ENCODE assay signal across 22 cellular contexts in genomic region chr12:124763594-124763979, GRCh38.
A peak's percentile ranks its signal among the peaks of the same experiment; 100 is the strongest.
DNase-seq lines count a peak whose midpoint lies in the region; ATAC-seq and TF ChIP-seq lines count a peak whose summit lies in the region.
"Had no signal": no experiment of that assay in that cellular context is flagged by ENCODE, and none has a peak within 500 bp of the region (broad histone marks: within the 10 kb centered on the region; RNA-seq: fewer than 3 reads in every experiment).

No MANE protein-coding gene starts in this region.

- peaks cover 94 to 100% (median 98%) of the 10 kb centered on the region in 10 experiments for H3K4me1 ChIP-seq in BLaER1 treated with 17β-estradiol and CSF1 and Interleukin-3, amounts not matched to agents 10 nM and 100 nM

- peak overlapping the region in 7 of 11 experiments; percentile 15 to 71 (median 57); a peak in 10 of 22 replicates for H3K9ac ChIP-seq in BLaER1 treated with 17β-estradiol and CSF1 and Interleukin-3, amounts not matched to agents 10 nM and 100 nM

- DNase-seq in WERI-Rb-1 (no peak), NOMO-1 (lab: John Stamatoyannopoulos, UW; ENCODE audit: unreplicated experiment in 2 of 2) (no peak)
- peak in 2 of 3 experiments; percentile 9 to 23 for DNase-seq in effector memory CD8-positive, alpha-beta T cell
- DNase-seq: activated CD4-positive, alpha-beta T cell treated with anti-CD3 and anti-CD28 coated beads, Interleukin-2, amount 10 ng/mL, durations not matched to agents 24 days and 14 days; amygdala; cortex of kidney; left lung; NCI-H524 treated with DMSO at 0.1 percent for 48 hours; nephron progenitor cell; Peyer's patch; retina; SJCRH30; spleen; T1000; trophoblast cell had no signal

- H3K36me3 ChIP-seq in BLaER1 treated with 17β-estradiol and CSF1 and Interleukin-3, amounts not matched to agents 10 nM and 100 nM = peaks cover 0 to 3% (median 0%) of the 10 kb centered on the region in 11 experiments; a peak in 1 of 22 replicates
- no peaks in the 10 kb centered on the region for H3K36me3 ChIP-seq in WERI-Rb-1
- H3K36me3 ChIP-seq: left lung, Peyer's patch, SJCRH30, spleen had no signal

- peak overlapping the region in 1 of 10 experiments; percentile 1; a peak in 1 of 20 replicates for H3K4me3 ChIP-seq in BLaER1 treated with 17β-estradiol and CSF1 and Interleukin-3, amounts not matched to agents 10 nM and 100 nM
- H3K4me3 ChIP-seq in WERI-Rb-1 (ENCODE audit: low read depth, low read length) = no peak overlapping the region
- H3K4me3 ChIP-seq: GM23338, left lung, Peyer's patch, SJCRH30, spleen had no signal

- TF ChIP-seq CTCF in WERI-Rb-1 (IDR thresholded peaks at IDR 0.05; ENCODE audit: low read depth, low read length) (no peak), nephron (IDR thresholded peaks at IDR 0.05; ENCODE audit: unreplicated experiment in 3 of 3) (no peak)

- peak overlapping the region; percentile 20 to 96 (median 92) for H3K4me2 ChIP-seq in BLaER1 treated with 17β-estradiol and CSF1 and Interleukin-3, amounts not matched to agents 10 nM and 100 nM
- H3K4me2 ChIP-seq: GM23338 had no signal

- ATAC-seq in effector memory CD8-positive, alpha-beta T cell (replicated peaks) = peak; percentile 70
- ATAC-seq in GM18873 (IDR thresholded peaks at IDR 0.05; ENCODE audit: low FRiP score, unreplicated experiment) = no peak
- ATAC-seq in GM21619 (IDR thresholded peaks at IDR 0.05; ENCODE audit: unreplicated experiment) = no peak
- ATAC-seq: GM23338 had no signal

- no peaks in the 10 kb centered on the region for H4K20me1 ChIP-seq in BLaER1 treated with 17β-estradiol and CSF1 and Interleukin-3, amounts not matched to agents 10 nM and 100 nM

- H3K9me3 ChIP-seq in BLaER1 treated with 17β-estradiol and CSF1 and Interleukin-3, amounts not matched to agents 10 nM and 100 nM (replicated peaks in 1 of 11) = peaks cover 0 to 19% (median 12%) of the 10 kb centered on the region in 11 experiments; a peak in 19 of 22 replicates
- peaks cover 21% of the 10 kb centered on the region for H3K9me3 ChIP-seq in WERI-Rb-1 (ENCODE audit: severe bottlenecking)

- peak overlapping the region in 9 of 11 experiments; percentile 7 to 98 (median 77); a peak in 17 of 22 replicates for H3K27ac ChIP-seq in BLaER1 treated with 17β-estradiol and CSF1 and Interleukin-3, amounts not matched to agents 10 nM and 100 nM
- H3K27ac ChIP-seq in WERI-Rb-1 = peak overlapping the region; percentile 46

- H3K27me3 Mint-ChIP-seq in effector memory CD8-positive, alpha-beta T cell = peaks cover 24 to 37% of the 10 kb centered on the region in 2 donors
- peaks cover 33% of the 10 kb centered on the region for H3K27me3 Mint-ChIP-seq in nephron (ENCODE audit: low read depth)

- H3K4me1 Mint-ChIP-seq in effector memory CD8-positive, alpha-beta T cell (ENCODE audit: low read depth in 2 of 2) = peaks cover 15 to 19% of the 10 kb centered on the region in 2 donors
- peaks cover 60% of the 10 kb centered on the region for H3K4me1 Mint-ChIP-seq in nephron

- no peaks in the 10 kb centered on the region for H3K27me3 ChIP-seq in BLaER1 treated with 17β-estradiol and CSF1 and Interleukin-3, amounts not matched to agents 10 nM and 100 nM
- no peaks in the 10 kb centered on the region for H3K27me3 ChIP-seq in WERI-Rb-1 (ENCODE audit: insufficient read depth, low read depth, severe bottlenecking)
- H3K27me3 ChIP-seq: left lung, Peyer's patch, SJCRH30 had no signal

- H3K4me3 Mint-ChIP-seq in effector memory CD8-positive, alpha-beta T cell = no peak overlapping the region
- no peak overlapping the region for H3K4me3 Mint-ChIP-seq in nephron
- H3K4me3 Mint-ChIP-seq: activated CD4-positive, alpha-beta T cell treated with anti-CD3 and anti-CD28 coated beads, Interleukin-2, amount 10 ng/mL, durations not matched to agents 24 days and 14 days; activated T-cell treated with anti-CD3 and anti-CD28 coated beads, Interleukin-2, amount 50 U/mL, for 72 hours; GM23338; HFFc6; nephron progenitor cell had no signal

- H3K27ac Mint-ChIP-seq in effector memory CD8-positive, alpha-beta T cell = no peak overlapping the region
- H3K27ac Mint-ChIP-seq in nephron = peak overlapping the region in 2 of 3 experiments; percentile 37 to 44
- H3K27ac Mint-ChIP-seq: activated CD4-positive, alpha-beta T cell treated with anti-CD3 and anti-CD28 coated beads, Interleukin-2, amount 10 ng/mL, durations not matched to agents 24 days and 14 days; activated T-cell treated with anti-CD3 and anti-CD28 coated beads, Interleukin-2, amount 50 U/mL, for 72 hours; GM23338; HFFc6; nephron progenitor cell had no signal

- peaks cover 21% of the 10 kb centered on the region for H3K36me3 Mint-ChIP-seq in effector memory CD8-positive, alpha-beta T cell (ENCODE audit: insufficient read depth)
- no peaks in the 10 kb centered on the region for H3K36me3 Mint-ChIP-seq in nephron (ENCODE audit: low read depth)

- H3K9me3 Mint-ChIP-seq in effector memory CD8-positive, alpha-beta T cell = peaks cover 0 to 7% of the 10 kb centered on the region in 2 donors
- H3K9me3 Mint-ChIP-seq in nephron = peaks cover 7% of the 10 kb centered on the region

Comparison
In these comparisons a context has a peak if more than half of its experiments do, and no peak if none do; other contexts are left out.
1. DNase-seq: peak in effector memory CD8-positive, alpha-beta T cell (2 of 3); none in WERI-Rb-1 (single experiment) and NOMO-1 (0 of 2).
2. H3K27ac Mint-ChIP-seq: peak in nephron (2 of 3); none in effector memory CD8-positive, alpha-beta T cell (0 of 2).